ENCODE assay signal across 1 cellular context in the genomic region with DNA sequence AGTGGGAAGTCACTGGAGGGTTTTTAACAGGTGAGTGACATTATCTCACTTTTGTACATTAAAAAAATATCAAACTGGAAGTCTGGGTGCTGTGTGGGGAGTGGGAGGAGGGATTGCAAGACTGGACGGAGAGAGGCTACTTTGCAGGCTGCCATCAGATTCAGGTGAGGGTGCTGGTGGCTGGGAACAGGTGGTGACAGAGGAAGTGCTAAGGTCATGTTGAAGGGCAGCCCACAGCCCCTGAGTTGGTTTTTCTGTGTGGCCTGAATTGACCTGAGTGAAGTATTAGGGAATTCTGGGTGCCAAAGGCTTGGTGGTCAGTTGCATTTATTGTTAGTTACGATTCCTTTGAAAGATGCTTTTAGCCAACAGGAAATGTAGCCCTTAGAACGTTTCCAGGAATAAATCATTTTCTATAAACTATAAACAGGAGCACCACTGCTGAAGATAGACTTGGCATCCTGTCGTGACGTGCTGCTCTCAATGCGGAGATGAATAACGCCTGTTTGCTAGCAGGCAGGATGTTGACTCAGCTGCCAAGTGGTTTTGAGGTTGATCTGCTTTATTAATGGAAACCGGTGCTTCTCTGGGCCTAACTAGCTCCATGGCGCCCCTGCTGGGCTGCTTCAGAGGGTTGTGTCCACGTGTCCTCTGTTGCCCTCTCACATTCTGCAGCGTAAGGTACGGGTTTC.
A peak's percentile ranks its signal among the peaks of the same experiment; 100 is the strongest.
TF ChIP-seq lines count a peak whose summit lies in the region.

No MANE protein-coding gene starts in this region.

TF ChIP-seq in IMR-90, 13 proteins besides CTCF, POLR2A, EP300 and RAD21 (continued from another document):
- TF ChIP-seq FOS (IDR thresholded peaks at IDR 0.05; ENCODE audit: low read depth, low read length) (peak; percentile 3; the same call in 1 of the 2 replicates), RFX5 (IDR thresholded peaks at IDR 0.05; ENCODE audit: low read depth, low read length) (no peak), ELK1 (IDR thresholded peaks at IDR 0.05; ENCODE audit: borderline replicate concordance, low read depth, low read length) (no peak)
- TF ChIP-seq, protein P1, sequence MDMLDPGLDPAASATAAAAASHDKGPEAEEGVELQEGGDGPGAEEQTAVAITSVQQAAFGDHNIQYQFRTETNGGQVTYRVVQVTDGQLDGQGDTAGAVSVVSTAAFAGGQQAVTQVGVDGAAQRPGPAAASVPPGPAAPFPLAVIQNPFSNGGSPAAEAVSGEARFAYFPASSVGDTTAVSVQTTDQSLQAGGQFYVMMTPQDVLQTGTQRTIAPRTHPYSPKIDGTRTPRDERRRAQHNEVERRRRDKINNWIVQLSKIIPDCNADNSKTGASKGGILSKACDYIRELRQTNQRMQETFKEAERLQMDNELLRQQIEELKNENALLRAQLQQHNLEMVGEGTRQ (IDR thresholded peaks at IDR 0.05; ENCODE audit: low read depth, low read length): peak; percentile 53; the same call in 1 of the 2 replicates
